8 cellular contexts compared by ENCODE assay signal in the genomic region with DNA sequence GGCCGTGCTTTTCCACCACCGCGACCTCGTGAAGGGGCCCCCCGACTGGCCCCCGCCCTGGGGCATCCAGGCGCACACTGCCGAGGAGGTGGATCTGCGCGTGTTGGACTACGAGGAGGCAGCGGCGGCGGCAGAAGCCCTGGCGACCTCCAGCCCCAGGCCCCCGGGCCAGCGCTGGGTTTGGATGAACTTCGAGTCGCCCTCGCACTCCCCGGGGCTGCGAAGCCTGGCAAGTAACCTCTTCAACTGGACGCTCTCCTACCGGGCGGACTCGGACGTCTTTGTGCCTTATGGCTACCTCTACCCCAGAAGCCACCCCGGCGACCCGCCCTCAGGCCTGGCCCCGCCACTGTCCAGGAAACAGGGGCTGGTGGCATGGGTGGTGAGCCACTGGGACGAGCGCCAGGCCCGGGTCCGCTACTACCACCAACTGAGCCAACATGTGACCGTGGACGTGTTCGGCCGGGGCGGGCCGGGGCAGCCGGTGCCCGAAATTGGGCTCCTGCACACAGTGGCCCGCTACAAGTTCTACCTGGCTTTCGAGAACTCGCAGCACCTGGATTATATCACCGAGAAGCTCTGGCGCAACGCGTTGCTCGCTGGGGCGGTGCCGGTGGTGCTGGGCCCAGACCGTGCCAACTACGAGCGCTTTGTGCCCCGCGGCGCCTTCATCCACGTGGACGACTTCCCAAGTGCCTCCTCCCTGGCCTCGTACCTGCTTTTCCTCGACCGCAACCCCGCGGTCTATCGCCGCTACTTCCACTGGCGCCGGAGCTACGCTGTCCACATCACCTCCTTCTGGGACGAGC. TPM values are rescaled to one million over a fixed set of nuclear protein-coding genes. Genes with fewer than 3 reads are reported as not detected.
A peak's percentile ranks its signal among the peaks of the same experiment; 100 is the strongest.
DNase-seq lines count a peak whose midpoint lies in the region; ATAC-seq and TF ChIP-seq lines count a peak whose summit lies in the region.

No MANE protein-coding gene starts in this region.

- peak overlapping the region; percentile 89 for H2AFZ ChIP-seq in neuron (ENCODE audit: low read depth, low read length)

- CTCF ChIA-PET in T-cell (lab: Charles Lee): no interaction called here

- no peaks in the 10 kb centered on the region for H3K36me3 ChIP-seq in neuron (ENCODE audit: insufficient read depth, low read length)

- peak overlapping the region; percentile 70 to 99 (median 78) for H3K4me3 Mint-ChIP-seq in T-cell

- no peaks in the 10 kb centered on the region for H3K27me3 Mint-ChIP-seq in T-cell

- peaks cover 63% of the 10 kb centered on the region for H3K27me3 ChIP-seq in neuron (ENCODE audit: insufficient read depth, low read length)

- peaks cover 5% of the 10 kb centered on the region for H3K36me3 Mint-ChIP-seq in T-cell

- peak overlapping the region in 1 of 2 donors; percentile 57 for H3K27ac Mint-ChIP-seq in T-cell

- no peaks in the 10 kb centered on the region for H3K4me1 ChIP-seq in neuron (ENCODE audit: insufficient read depth, low read length)

- DNase-seq in T-cell (peak in 7 of 34 experiments; percentile 0 to 3 (median 1)), fibroblast of pulmonary artery (ENCODE audit: low read depth) (no peak), NCI-H187 treated with DMSO at 0.1 percent for 48 hours (lab: John Stamatoyannopoulos, UW) (no peak)

- peaks cover 47 to 54% (median 50%) of the 10 kb centered on the region in 3 donors for H3K4me1 Mint-ChIP-seq in T-cell

- ATAC-seq in T-cell (replicated peaks in 1 of 4) (no peak), HG03280 (IDR thresholded peaks at IDR 0.05; ENCODE audit: unreplicated experiment) (no peak), HG02938 (IDR thresholded peaks at IDR 0.05; ENCODE audit: unreplicated experiment) (no peak), HG02970 (IDR thresholded peaks at IDR 0.05; ENCODE audit: low FRiP score, unreplicated experiment) (no peak)

- POLR2A ChIA-PET in T-cell (lab: Charles Lee): no interaction called here

- no peaks in the 10 kb centered on the region for H3K9me3 Mint-ChIP-seq in T-cell

- H3K9me3 ChIP-seq in neuron (ENCODE audit: low read length): peaks cover 12% of the 10 kb centered on the region

- H3K4me3 ChIP-seq in GM08714 (ENCODE audit: low read length): peak overlapping the region; percentile 76; the same call in 1 of the 2 replicates
- peak overlapping the region; percentile 57 for H3K4me3 ChIP-seq in fibroblast of pulmonary artery (replicated peaks; ENCODE audit: low read depth, low read length)
- H3K4me3 ChIP-seq in neuron (ENCODE audit: low read length): no peak overlapping the region

- TF ChIP-seq CTCF in fibroblast of pulmonary artery (IDR thresholded peaks at IDR 0.05; ENCODE audit: low read length, missing control alignments): no peak

RNA-seq across cellular contexts. Expression of a gene that starts 1.3 kb away (rescaled TPM):
- 1 to 10 TPM; 3.4 to 7.0 (median 6.4) TPM for total RNA-seq in T-cell

RNA-seq across cellular contexts. Expression of a gene that starts 22.1 kb away (rescaled TPM):
- total RNA-seq in T-cell: 1 to 10 TPM in 4 of 5 donors, under 1 TPM in 1; 0.82 to 2.7 (median 2.0) TPM

RNA-seq across cellular contexts. Expression of a gene that starts 32.8 kb away (rescaled TPM):
- not detected for total RNA-seq in T-cell

RNA-seq across cellular contexts. Expression of a gene that starts 51.3 kb away (rescaled TPM):
- 10 to 100 TPM; 36.9 to 43.4 (median 39.7) TPM for total RNA-seq in T-cell

RNA-seq across cellular contexts. Expression of a gene that starts 51.4 kb away (rescaled TPM):
- total RNA-seq in T-cell: 10 to 100 TPM; 22.1 to 34.0 (median 27.4) TPM
